Comparison of ENCODE assay signal across 26 cellular contexts in genomic region chr18:76412818-76413565, GRCh38.
DNase-seq lines count a peak whose midpoint lies in the region; ATAC-seq, FAIRE-seq and TF ChIP-seq lines count a peak whose summit lies in the region.
"Had no signal": no experiment of that assay in that cellular context is flagged by ENCODE, and none has a peak within 500 bp of the region (broad histone marks: within the 10 kb centered on the region; RNA-seq: fewer than 3 reads in every experiment).

No MANE protein-coding gene starts in this region.

- H3K9me3 ChIP-seq in fibroblast of lung (ENCODE audit: control insufficient read depth, insufficient read depth, low read depth, low read length) (no peaks in the 10 kb centered on the region), sigmoid colon (no peaks in the 10 kb centered on the region)
- H3K9me3 ChIP-seq: prostate gland, thyroid gland had no signal

- H2AFZ ChIP-seq in fibroblast of lung (ENCODE audit: low read length), result no peak overlapping the region
- H2AFZ ChIP-seq: hepatocyte had no signal

- no peaks in the 10 kb centered on the region for H3K27me3 ChIP-seq in fibroblast of lung (ENCODE audit: control insufficient read depth, insufficient read depth, low read length)
- H3K27me3 ChIP-seq in sigmoid colon, result no peaks in the 10 kb centered on the region
- H3K27me3 ChIP-seq: hepatocyte, thyroid gland had no signal

- intact Hi-C loops in sigmoid colon (cut with DNase I), result no loop called here

- H3K4me1 ChIP-seq in fibroblast of lung (ENCODE audit: control insufficient read depth, extremely low read depth, insufficient read depth, low read length) (peaks cover 4% of the 10 kb centered on the region), sigmoid colon (peaks cover 0 to 55% (median 22%) of the 10 kb centered on the region in 4 donors)
- H3K4me1 ChIP-seq: prostate gland had no signal

- no peaks in the 10 kb centered on the region for H4K20me1 ChIP-seq in fibroblast of lung (ENCODE audit: control insufficient read depth, extremely low read depth, insufficient read depth, low read length)

- no peaks in the 10 kb centered on the region for H3K27me3 Mint-ChIP-seq in activated CD4-positive, alpha-beta T cell treated with anti-CD3 and anti-CD28 coated beads, Interleukin-2, amount 10 ng/mL, durations not matched to agents 7 days and 5 days
- H3K27me3 Mint-ChIP-seq: activated B cell treated with CpG ODN at 0.5 μM for 24 hours; activated naive CD8-positive, alpha-beta T cell treated with anti-CD3 and anti-CD28 coated beads, Interleukin-2, amount 50 U/mL, for 24 hours had no signal

- no peak overlapping the region for H3K4me3 Mint-ChIP-seq in activated CD4-positive, alpha-beta T cell treated with anti-CD3 and anti-CD28 coated beads, Interleukin-2, amount 10 ng/mL, durations not matched to agents 7 days and 5 days
- H3K4me3 Mint-ChIP-seq: activated B cell treated with CpG ODN at 0.5 μM for 24 hours; activated naive CD8-positive, alpha-beta T cell treated with anti-CD3 and anti-CD28 coated beads, Interleukin-2, amount 50 U/mL, for 24 hours; CD8-positive, alpha-beta T cell had no signal

- H3K36me3 ChIP-seq in fibroblast of lung (ENCODE audit: control insufficient read depth, insufficient read depth, low read length), result no peaks in the 10 kb centered on the region
- H3K36me3 ChIP-seq in sigmoid colon, result no peaks in the 10 kb centered on the region
- H3K36me3 ChIP-seq: prostate gland, thyroid gland had no signal

- no peaks in the 10 kb centered on the region for H3K36me3 Mint-ChIP-seq in activated CD4-positive, alpha-beta T cell treated with anti-CD3 and anti-CD28 coated beads, Interleukin-2, amount 10 ng/mL, durations not matched to agents 7 days and 5 days (ENCODE audit: low read depth)
- H3K36me3 Mint-ChIP-seq: CD8-positive, alpha-beta T cell had no signal

- WGBS in sigmoid colon, 2 donors, result 88 to 92% methylated on average over 19 of the region's 19 CpGs

- H3K27ac ChIP-seq in fibroblast of lung (ENCODE audit: insufficient read depth, low read length), result no peak overlapping the region
- H3K27ac ChIP-seq in sigmoid colon, result peak overlapping the region in 1 of 4 donors; percentile 16
- H3K27ac ChIP-seq: hepatocyte had no signal

- TF ChIP-seq POLR2A in sigmoid colon (IDR thresholded peaks at IDR 0.05), result no peak

- TF ChIP-seq CTCF in fibroblast of lung (conservative IDR thresholded peaks at IDR 0.05 in 1 of 2, IDR thresholded peaks at IDR 0.05 in 1 of 2; ENCODE audit: low read depth in 1 of 2, low read length in 2 of 2) (no peak), sigmoid colon (IDR thresholded peaks at IDR 0.05) (no peak)

- no peak for FAIRE-seq in urothelium cell line (lab: Jason Lieb, UNC)
- FAIRE-seq: GM19239, keratinocyte had no signal

- POLR2A ChIA-PET in activated CD4-positive, alpha-beta T cell treated with anti-CD3 and anti-CD28 coated beads, Interleukin-2, amount 10 ng/mL, durations not matched to agents 7 days and 5 days (lab: Charles Lee), result no interaction called here

- no peak for ATAC-seq in GM19324 (IDR thresholded peaks at IDR 0.05; ENCODE audit: low FRiP score, unreplicated experiment)
- ATAC-seq: activated naive CD8-positive, alpha-beta T cell treated with anti-CD3 and anti-CD28 coated beads, Interleukin-2, amount 50 U/mL, for 24 hours; CD8-positive, alpha-beta T cell; naive thymus-derived CD4-positive, alpha-beta T cell had no signal

- no peak overlapping the region for H3K9ac ChIP-seq in fibroblast of lung (ENCODE audit: insufficient read depth, low read length)

- H3K9me3 Mint-ChIP-seq in activated CD4-positive, alpha-beta T cell treated with anti-CD3 and anti-CD28 coated beads, Interleukin-2, amount 10 ng/mL, durations not matched to agents 7 days and 5 days, result peaks cover 3% of the 10 kb centered on the region
- H3K9me3 Mint-ChIP-seq: activated B cell treated with CpG ODN at 0.5 μM for 24 hours; CD8-positive, alpha-beta T cell had no signal

- no peak overlapping the region for H3K4me2 ChIP-seq in fibroblast of lung (ENCODE audit: extremely low read depth, insufficient read depth, low read length)
- H3K4me2 ChIP-seq: hepatocyte had no signal

- no peak overlapping the region for H3K27ac Mint-ChIP-seq in activated CD4-positive, alpha-beta T cell treated with anti-CD3 and anti-CD28 coated beads, Interleukin-2, amount 10 ng/mL, durations not matched to agents 7 days and 5 days
- H3K27ac Mint-ChIP-seq: activated B cell treated with CpG ODN at 0.5 μM for 24 hours; activated naive CD8-positive, alpha-beta T cell treated with anti-CD3 and anti-CD28 coated beads, Interleukin-2, amount 50 U/mL, for 24 hours; CD8-positive, alpha-beta T cell had no signal

- CTCF ChIA-PET in activated CD4-positive, alpha-beta T cell treated with anti-CD3 and anti-CD28 coated beads, Interleukin-2, amount 10 ng/mL, durations not matched to agents 7 days and 5 days (lab: Charles Lee), result no interaction called here

- H3K4me1 Mint-ChIP-seq in activated CD4-positive, alpha-beta T cell treated with anti-CD3 and anti-CD28 coated beads, Interleukin-2, amount 10 ng/mL, durations not matched to agents 7 days and 5 days, result peaks cover 13% of the 10 kb centered on the region

- no peak overlapping the region for H3K4me3 ChIP-seq in fibroblast of lung (replicated peaks in 1 of 4; ENCODE audit: control extremely low read depth in 1 of 4, insufficient read depth in 1 of 4, low read depth in 3 of 4, low read length in 4 of 4)
- H3K4me3 ChIP-seq in sigmoid colon, result no peak overlapping the region
- H3K4me3 ChIP-seq: hepatocyte, prostate gland, thyroid gland had no signal

- peaks cover 28% of the 10 kb centered on the region for H3K79me2 ChIP-seq in fibroblast of lung (ENCODE audit: control insufficient read depth, insufficient read depth, low read length)

- DNase-seq in AG20443 (ENCODE audit: low spot score) (peak; percentile 67), RPMI7951 (ENCODE audit: low read depth) (peak; percentile 15), fibroblast of lung (ENCODE audit: low read depth in 2 of 2) (peak; percentile 53 to 76), sigmoid colon (peak; percentile 57), urothelium cell line (ENCODE audit: low spot score) (no peak)
- DNase-seq in activated CD4-positive, alpha-beta T cell treated with anti-CD3 and anti-CD28 coated beads, Interleukin-2, amount 10 ng/mL, durations not matched to agents 7 days and 5 days, result no peak
- no peak for DNase-seq in activated naive CD4-positive, alpha-beta T cell treated with anti-CD3 and anti-CD28 coated beads, Interleukin-2, amount 50 U/mL, for 16 hours
- DNase-seq: activated B cell treated with CpG ODN at 0.5 μM for 24 hours; activated naive CD8-positive, alpha-beta T cell treated with anti-CD3 and anti-CD28 coated beads, Interleukin-2, amount 50 U/mL, for 24 hours; caudate nucleus; DND-41; effector CD4-positive, alpha-beta T cell; HCEC 1CT; KBM-7; NCI-H1092; NCI-H524; SHP77; stimulated activated CD4-positive, alpha-beta T cell treated with anti-CD3 and anti-CD28 coated beads, Interleukin-12 subunit alpha, Interleukin-12 subunit beta, amount 100 ng/mL, for 4 hours; thyroid gland had no signal

- TF ChIP-seq EP300 in sigmoid colon (IDR thresholded peaks at IDR 0.05), result no peak

Comparison
In these comparisons a context has a peak if more than half of its experiments do, and no peak if none do; other contexts are left out.
1. DNase-seq: peak in AG20443 (single experiment), RPMI7951 (single experiment), fibroblast of lung (2 of 2) and sigmoid colon (single experiment); none in urothelium cell line (single experiment), activated CD4-positive, alpha-beta T cell treated with anti-CD3 and anti-CD28 coated beads, Interleukin-2, amount 10 ng/mL, durations not matched to agents 7 days and 5 days (single experiment) and activated naive CD4-positive, alpha-beta T cell treated with anti-CD3 and anti-CD28 coated beads, Interleukin-2, amount 50 U/mL, for 16 hours (single experiment).